In the genomic region with DNA sequence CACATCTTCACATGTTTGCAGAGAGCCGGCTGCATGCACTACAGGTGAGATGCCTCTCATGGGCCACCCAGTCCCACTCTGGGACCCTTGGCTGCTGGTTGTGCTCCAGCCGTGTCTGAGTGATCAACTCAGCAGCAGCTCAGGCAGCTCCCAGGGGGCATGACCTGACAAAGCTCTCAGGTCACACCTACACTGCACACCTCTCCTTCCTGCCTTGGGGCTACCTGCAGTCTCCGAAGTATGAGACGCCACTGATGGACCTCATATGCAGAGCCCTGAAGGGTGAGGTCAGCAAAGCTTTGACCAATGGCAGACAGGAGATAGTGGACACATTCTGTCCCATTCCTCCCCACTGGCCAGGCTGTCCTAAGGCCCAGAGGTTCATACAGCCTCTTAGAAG, we compare ENCODE assay signal across 17 cellular contexts.
"Had no signal": no experiment of that assay in that cellular context is flagged by ENCODE, and none has a peak within 500 bp of the region (broad histone marks: within the 10 kb centered on the region; RNA-seq: fewer than 3 reads in every experiment).

No MANE protein-coding gene starts in this region.

- H3K9me3 Mint-ChIP-seq: activated T-helper 1 cell treated with anti-CD3 and anti-CD28 coated beads, Interleukin-12 subunit alpha, Interleukin-12 subunit beta, Interleukin-2, Interleukin-4 antibody, amounts not matched to agents 30 ng/mL and 10 ng/mL and 1 ng/mL, durations not matched to agents 14 hours and 24 hours and 36 hours had no signal

- H3K27ac Mint-ChIP-seq: activated naive CD4-positive, alpha-beta T cell treated with anti-CD3 and anti-CD28 coated beads, Interleukin-2, amount 50 U/mL, for 72 hours; activated T-helper 1 cell treated with anti-CD3 and anti-CD28 coated beads, Interleukin-12 subunit alpha, Interleukin-12 subunit beta, Interleukin-2, Interleukin-4 antibody, amounts not matched to agents 30 ng/mL and 10 ng/mL and 1 ng/mL, durations not matched to agents 14 hours and 24 hours and 36 hours; neural progenitor cell had no signal

- H3K27ac ChIP-seq: adrenal gland, epithelial cell of prostate, neural progenitor cell, prostate gland, testis, upper lobe of right lung, VCaP had no signal

- H3K4me1 ChIP-seq: adrenal gland, prostate gland, testis, upper lobe of right lung had no signal

- H3K9me3 ChIP-seq: adrenal gland, prostate gland, testis, upper lobe of right lung had no signal

- ATAC-seq: activated naive CD4-positive, alpha-beta T cell treated with anti-CD3 and anti-CD28 coated beads, Interleukin-2, amount 50 U/mL, for 72 hours; right cardiac atrium had no signal

- H3K4me3 Mint-ChIP-seq: activated T-helper 1 cell treated with anti-CD3 and anti-CD28 coated beads, Interleukin-12 subunit alpha, Interleukin-12 subunit beta, Interleukin-2, Interleukin-4 antibody, amounts not matched to agents 30 ng/mL and 10 ng/mL and 1 ng/mL, durations not matched to agents 14 hours and 24 hours and 36 hours; neural progenitor cell had no signal

- H3K36me3 ChIP-seq: adrenal gland, neural progenitor cell, prostate gland, upper lobe of right lung had no signal

- H3K36me3 Mint-ChIP-seq: neural progenitor cell had no signal

- DNase-seq: activated CD4-positive, alpha-beta T cell treated with anti-CD3 and anti-CD28 coated beads, Interleukin-2, amount 50 U/mL, for 4 hours; activated gamma-delta T cell treated with Interleukin-2 at 50 U/mL for 16 hours; adrenal gland; foreskin melanocyte; hypothalamus; right cardiac atrium; stimulated activated CD4-positive, alpha-beta T cell treated with anti-CD3 and anti-CD28 coated beads, Interleukin-4, amount 100 ng/mL, for 1 hour; T-helper 2 cell; testis; upper lobe of right lung had no signal

- H3K4me3 ChIP-seq: adrenal gland, lung, neural progenitor cell, prostate gland, testis, upper lobe of right lung had no signal

- H3K27me3 ChIP-seq: adrenal gland, neural progenitor cell, testis, upper lobe of right lung had no signal
